1 cellular context compared by ENCODE assay signal in genomic region chr11:62770778-62771143, GRCh38.
TF ChIP-seq lines count a peak whose summit lies in the region.

No MANE protein-coding gene starts in this region.

TF ChIP-seq in K562, 482 proteins besides CTCF, POLR2A, EP300 and RAD21:
- TF ChIP-seq ZFX (CRISPR knock-in tag; IDR thresholded peaks at IDR 0.05) (peak; percentile 56), SPI1 (IDR thresholded peaks at IDR 0.05; ENCODE audit: borderline replicate concordance, low read depth, low read length) (peak; percentile 44; the same call in 1 of the 2 replicates), MYC (IDR thresholded peaks at IDR 0.05; ENCODE audit: low read depth, low read length) (peak; percentile 12; the same call in 1 of the 2 replicates), MYC (CRISPR knock-in tag; IDR thresholded peaks at IDR 0.05; ENCODE audit: borderline replicate concordance, low read depth) (no peak), ID3 (CRISPR knock-in tag; IDR thresholded peaks at IDR 0.05) (no peak), ID3 (tag; IDR thresholded peaks at IDR 0.05) (0 out of 2 replicates have a peak, but pooled peaks have one; percentile 21), HNRNPH1 (optimal IDR thresholded peaks at IDR 0.05; ENCODE audit: low read depth, low read length) (no peak), PHF8 (IDR thresholded peaks at IDR 0.05; ENCODE audit: borderline replicate concordance, low read length) (0 out of 2 replicates have a peak, but pooled peaks have one; percentile 1), CHD1 (IDR thresholded peaks at IDR 0.05; ENCODE audit: low read length) (peak; percentile 17), CREB3 (tag; conservative IDR thresholded peaks at IDR 0.05; ENCODE audit: low read depth) (0 out of 2 replicates have a peak, but pooled peaks have one; percentile 28)
- TF ChIP-seq, protein P1, sequence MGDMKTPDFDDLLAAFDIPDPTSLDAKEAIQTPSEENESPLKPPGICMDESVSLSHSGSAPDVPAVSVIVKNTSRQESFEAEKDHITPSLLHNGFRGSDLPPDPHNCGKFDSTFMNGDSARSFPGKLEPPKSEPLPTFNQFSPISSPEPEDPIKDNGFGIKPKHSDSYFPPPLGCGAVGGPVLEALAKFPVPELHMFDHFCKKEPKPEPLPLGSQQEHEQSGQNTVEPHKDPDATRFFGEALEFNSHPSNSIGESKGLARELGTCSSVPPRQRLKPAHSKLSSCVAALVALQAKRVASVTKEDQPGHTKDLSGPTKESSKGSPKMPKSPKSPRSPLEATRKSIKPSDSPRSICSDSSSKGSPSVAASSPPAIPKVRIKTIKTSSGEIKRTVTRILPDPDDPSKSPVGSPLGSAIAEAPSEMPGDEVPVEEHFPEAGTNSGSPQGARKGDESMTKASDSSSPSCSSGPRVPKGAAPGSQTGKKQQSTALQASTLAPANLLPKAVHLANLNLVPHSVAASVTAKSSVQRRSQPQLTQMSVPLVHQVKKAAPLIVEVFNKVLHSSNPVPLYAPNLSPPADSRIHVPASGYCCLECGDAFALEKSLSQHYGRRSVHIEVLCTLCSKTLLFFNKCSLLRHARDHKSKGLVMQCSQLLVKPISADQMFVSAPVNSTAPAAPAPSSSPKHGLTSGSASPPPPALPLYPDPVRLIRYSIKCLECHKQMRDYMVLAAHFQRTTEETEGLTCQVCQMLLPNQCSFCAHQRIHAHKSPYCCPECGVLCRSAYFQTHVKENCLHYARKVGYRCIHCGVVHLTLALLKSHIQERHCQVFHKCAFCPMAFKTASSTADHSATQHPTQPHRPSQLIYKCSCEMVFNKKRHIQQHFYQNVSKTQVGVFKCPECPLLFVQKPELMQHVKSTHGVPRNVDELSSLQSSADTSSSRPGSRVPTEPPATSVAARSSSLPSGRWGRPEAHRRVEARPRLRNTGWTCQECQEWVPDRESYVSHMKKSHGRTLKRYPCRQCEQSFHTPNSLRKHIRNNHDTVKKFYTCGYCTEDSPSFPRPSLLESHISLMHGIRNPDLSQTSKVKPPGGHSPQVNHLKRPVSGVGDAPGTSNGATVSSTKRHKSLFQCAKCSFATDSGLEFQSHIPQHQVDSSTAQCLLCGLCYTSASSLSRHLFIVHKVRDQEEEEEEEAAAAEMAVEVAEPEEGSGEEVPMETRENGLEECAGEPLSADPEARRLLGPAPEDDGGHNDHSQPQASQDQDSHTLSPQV (IDR thresholded peaks at IDR 0.05): peak; percentile 80
- TF ChIP-seq, protein P2, sequence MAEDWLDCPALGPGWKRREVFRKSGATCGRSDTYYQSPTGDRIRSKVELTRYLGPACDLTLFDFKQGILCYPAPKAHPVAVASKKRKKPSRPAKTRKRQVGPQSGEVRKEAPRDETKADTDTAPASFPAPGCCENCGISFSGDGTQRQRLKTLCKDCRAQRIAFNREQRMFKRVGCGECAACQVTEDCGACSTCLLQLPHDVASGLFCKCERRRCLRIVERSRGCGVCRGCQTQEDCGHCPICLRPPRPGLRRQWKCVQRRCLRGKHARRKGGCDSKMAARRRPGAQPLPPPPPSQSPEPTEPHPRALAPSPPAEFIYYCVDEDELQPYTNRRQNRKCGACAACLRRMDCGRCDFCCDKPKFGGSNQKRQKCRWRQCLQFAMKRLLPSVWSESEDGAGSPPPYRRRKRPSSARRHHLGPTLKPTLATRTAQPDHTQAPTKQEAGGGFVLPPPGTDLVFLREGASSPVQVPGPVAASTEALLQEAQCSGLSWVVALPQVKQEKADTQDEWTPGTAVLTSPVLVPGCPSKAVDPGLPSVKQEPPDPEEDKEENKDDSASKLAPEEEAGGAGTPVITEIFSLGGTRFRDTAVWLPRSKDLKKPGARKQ (CRISPR knock-in tag; IDR thresholded peaks at IDR 0.05): peak; percentile 86; the same call in 1 of the 2 replicates
- TF ChIP-seq, protein P3, sequence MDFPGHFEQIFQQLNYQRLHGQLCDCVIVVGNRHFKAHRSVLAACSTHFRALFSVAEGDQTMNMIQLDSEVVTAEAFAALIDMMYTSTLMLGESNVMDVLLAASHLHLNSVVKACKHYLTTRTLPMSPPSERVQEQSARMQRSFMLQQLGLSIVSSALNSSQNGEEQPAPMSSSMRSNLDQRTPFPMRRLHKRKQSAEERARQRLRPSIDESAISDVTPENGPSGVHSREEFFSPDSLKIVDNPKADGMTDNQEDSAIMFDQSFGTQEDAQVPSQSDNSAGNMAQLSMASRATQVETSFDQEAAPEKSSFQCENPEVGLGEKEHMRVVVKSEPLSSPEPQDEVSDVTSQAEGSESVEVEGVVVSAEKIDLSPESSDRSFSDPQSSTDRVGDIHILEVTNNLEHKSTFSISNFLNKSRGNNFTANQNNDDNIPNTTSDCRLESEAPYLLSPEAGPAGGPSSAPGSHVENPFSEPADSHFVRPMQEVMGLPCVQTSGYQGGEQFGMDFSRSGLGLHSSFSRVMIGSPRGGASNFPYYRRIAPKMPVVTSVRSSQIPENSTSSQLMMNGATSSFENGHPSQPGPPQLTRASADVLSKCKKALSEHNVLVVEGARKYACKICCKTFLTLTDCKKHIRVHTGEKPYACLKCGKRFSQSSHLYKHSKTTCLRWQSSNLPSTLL (IDR thresholded peaks at IDR 0.05): no peak
